In genomic region chr11:67286621-67287333, GRCh38 we compare ENCODE assay signal across 8 cellular contexts. TPM values are rescaled to one million over a fixed set of nuclear protein-coding genes. Genes with fewer than 3 reads are reported as not detected.
DNase-seq lines count a peak whose midpoint lies in the region; ATAC-seq and TF ChIP-seq lines count a peak whose summit lies in the region.

No MANE protein-coding gene starts in this region.

- H3K27me3 ChIP-seq in ascending aorta, result no peaks in the 10 kb centered on the region
- no peaks in the 10 kb centered on the region for H3K27me3 ChIP-seq in uterus

- H3K9me3 ChIP-seq in ascending aorta, result no peaks in the 10 kb centered on the region
- H3K9me3 ChIP-seq in uterus, result no peaks in the 10 kb centered on the region

- peaks cover 68% of the 10 kb centered on the region for H3K4me1 Mint-ChIP-seq in activated naive CD4-positive, alpha-beta T cell treated with anti-CD3 and anti-CD28 coated beads, Interleukin-2, amount 10 ng/mL, durations not matched to agents 7 days and 5 days

- TF ChIP-seq CTCF in ascending aorta (IDR thresholded peaks at IDR 0.05), result no peak
- TF ChIP-seq CTCF in uterus (IDR thresholded peaks at IDR 0.05), result no peak

- no peaks in the 10 kb centered on the region for H3K9me3 Mint-ChIP-seq in activated naive CD4-positive, alpha-beta T cell treated with anti-CD3 and anti-CD28 coated beads, Interleukin-2, amount 10 ng/mL, durations not matched to agents 7 days and 5 days

- H3K4me3 ChIP-seq in ascending aorta, result no peak overlapping the region
- no peak overlapping the region for H3K4me3 ChIP-seq in uterus

- peak overlapping the region; percentile 99 for H3K27ac Mint-ChIP-seq in activated naive CD4-positive, alpha-beta T cell treated with anti-CD3 and anti-CD28 coated beads, Interleukin-2, amount 10 ng/mL, durations not matched to agents 7 days and 5 days

- H3K36me3 Mint-ChIP-seq in activated naive CD4-positive, alpha-beta T cell treated with anti-CD3 and anti-CD28 coated beads, Interleukin-2, amount 10 ng/mL, durations not matched to agents 7 days and 5 days, result peaks cover 61% of the 10 kb centered on the region

- H3K4me3 Mint-ChIP-seq in activated naive CD4-positive, alpha-beta T cell treated with anti-CD3 and anti-CD28 coated beads, Interleukin-2, amount 10 ng/mL, durations not matched to agents 7 days and 5 days, result peak overlapping the region; percentile 77

- H3K27me3 Mint-ChIP-seq in activated naive CD4-positive, alpha-beta T cell treated with anti-CD3 and anti-CD28 coated beads, Interleukin-2, amount 10 ng/mL, durations not matched to agents 7 days and 5 days, result peaks cover 12% of the 10 kb centered on the region

- peaks cover 14 to 33% of the 10 kb centered on the region in 2 donors for H3K4me1 ChIP-seq in ascending aorta
- peaks cover 7 to 10% of the 10 kb centered on the region in 2 donors for H3K4me1 ChIP-seq in uterus

- intact Hi-C loops in ascending aorta (cut with DNase I), result no loop called here
- intact Hi-C loops in uterus (cut with DNase I; ENCODE audit: low total_unique reads), result no loop called here

- TF ChIP-seq POLR2A in uterus (IDR thresholded peaks at IDR 0.05), result no peak

- ATAC-seq in HG02623 (IDR thresholded peaks at IDR 0.05; ENCODE audit: unreplicated experiment) (no peak), GM18858 (IDR thresholded peaks at IDR 0.05; ENCODE audit: unreplicated experiment) (no peak)

- H3K27ac ChIP-seq in ascending aorta, result peak overlapping the region; percentile 91 to 98
- H3K27ac ChIP-seq in uterus, result peak overlapping the region; percentile 89 to 93

- H3K36me3 ChIP-seq in ascending aorta, result peaks cover 45 to 56% of the 10 kb centered on the region in 2 donors
- H3K36me3 ChIP-seq in uterus, result no peaks in the 10 kb centered on the region

- CTCF ChIA-PET in activated naive CD4-positive, alpha-beta T cell treated with anti-CD3 and anti-CD28 coated beads, Interleukin-2, amount 10 ng/mL, durations not matched to agents 7 days and 5 days (lab: Charles Lee), result interaction anchor here (1.5 to 3.0 kb wide), 7 partner anchors 9 to 30 kb away, joined by 4 to 22 read pairs (median 12); partner anchors contain the start of gene GRK2

- DNase-seq in activated naive CD4-positive, alpha-beta T cell treated with anti-CD3 and anti-CD28 coated beads, Interleukin-2, amount 10 ng/mL, durations not matched to agents 7 days and 5 days, result no peak
- no peak for DNase-seq in activated naive CD4-positive, alpha-beta T cell (lab: John Stamatoyannopoulos, UW)
- no peak for DNase-seq in ascending aorta (ENCODE audit: low spot score in 2 of 2)
- peak; percentile 48 for DNase-seq in midbrain (lab: John Stamatoyannopoulos, UW)
- DNase-seq in uterus, result no peak
- no peak for DNase-seq in GM03348 (ENCODE audit: low spot score)

RNA-seq across cellular contexts. Expression of gene ANKRD13D, which starts 2.3 kb away (rescaled TPM):
- total RNA-seq in ascending aorta (54.7 TPM), uterus (10 to 100 TPM in 3 of 4 donors, 1 to 10 TPM in 1; 7.4 to 63.7 (median 22.5) TPM)

RNA-seq across cellular contexts. Expression of gene SSH3, which starts 16.6 kb away (rescaled TPM):
- total RNA-seq in ascending aorta, result 30.9 TPM
- 10 to 100 TPM in 3 of 4 donors, 1 to 10 TPM in 1; 7.7 to 48.8 (median 19.1) TPM for total RNA-seq in uterus

RNA-seq across cellular contexts. Expression of gene GRK2, which starts 20.5 kb away (rescaled TPM):
- total RNA-seq in ascending aorta (65.3 TPM), uterus (10 to 100 TPM; 25.0 to 93.8 (median 64.2) TPM)
